In genomic region chr13:77477299-77477848, GRCh38 we compare ENCODE assay signal across 12 cellular contexts. TPM values are rescaled to one million over a fixed set of nuclear protein-coding genes. Genes with fewer than 3 reads are reported as not detected.
A peak's percentile ranks its signal among the peaks of the same experiment; 100 is the strongest.
DNase-seq lines count a peak whose midpoint lies in the region; ATAC-seq, FAIRE-seq and TF ChIP-seq lines count a peak whose summit lies in the region.
"Had no signal": no experiment of that assay in that cellular context is flagged by ENCODE, and none has a peak within 500 bp of the region (broad histone marks: within the 10 kb centered on the region; RNA-seq: fewer than 3 reads in every experiment).

No MANE protein-coding gene starts in this region.

- peak overlapping the region; percentile 92 for H3K4me2 ChIP-seq in PC-3 (ENCODE audit: low read length)

- peak overlapping the region; percentile 92; the same call in 1 of the 2 replicates for H2AFZ ChIP-seq in PC-3 (ENCODE audit: low read length)

- ATAC-seq in PC-3 = no peak
- peak; percentile 39 to 49 for ATAC-seq in stimulated activated naive B cell treated with anti-CD40 and anti-IgM and Interleukin-4, amounts not matched to agents 10 μg/mL and 1 μg/mL and 100 μg/mL, for 72 hours (replicated peaks)

- no peak for DNase-seq in activated CD4-positive, alpha-beta T cell treated with anti-CD3 and anti-CD28 coated beads, Interleukin-2, amount 10 ng/mL, durations not matched to agents 7 days and 5 days
- no peak for DNase-seq in activated CD4-positive, alpha-beta T cell treated with anti-CD3 and anti-CD28 coated beads, Interleukin-2, amount 50 U/mL, for 48 hours
- no peak for DNase-seq in PC-3
- DNase-seq in fibroblast of mammary gland (ENCODE audit: low read depth) = peak; percentile 15
- DNase-seq in stimulated activated naive B cell treated with anti-CD40 and anti-IgM and Interleukin-4, amounts not matched to agents 10 μg/mL and 1 μg/mL and 100 μg/mL, for 72 hours = no peak
- no peak for DNase-seq in nephron progenitor cell
- DNase-seq in NCI-H510A treated with DMSO at 0.1 percent for 48 hours (lab: John Stamatoyannopoulos, UW) = no peak
- no peak for DNase-seq in D721Med (ENCODE audit: insufficient read length, low spot score)
- DNase-seq: esophagus squamous epithelium, GF-D8 had no signal

- peaks cover 13% of the 10 kb centered on the region for H3K4me1 ChIP-seq in PC-3 (ENCODE audit: insufficient read depth, low read length)
- H3K4me1 ChIP-seq: uterus had no signal

- no peak overlapping the region for H3K27ac ChIP-seq in PC-3 (ENCODE audit: low read length)

- H3K79me2 ChIP-seq in PC-3 (ENCODE audit: low read length) = no peaks in the 10 kb centered on the region

- no peak for FAIRE-seq in D721Med (lab: Jason Lieb, UNC)
- FAIRE-seq: islet of Langerhans had no signal

- H3K4me3 Mint-ChIP-seq in activated CD4-positive, alpha-beta T cell treated with anti-CD3 and anti-CD28 coated beads, Interleukin-2, amount 10 ng/mL, durations not matched to agents 7 days and 5 days = peak overlapping the region; percentile 74
- H3K4me3 Mint-ChIP-seq in stimulated activated naive B cell treated with anti-CD40 and anti-IgM and Interleukin-4, amounts not matched to agents 10 μg/mL and 1 μg/mL and 100 μg/mL, for 72 hours = no peak overlapping the region
- H3K4me3 Mint-ChIP-seq in nephron progenitor cell = no peak overlapping the region

- H3K9ac ChIP-seq in PC-3 (ENCODE audit: low read length) = peak overlapping the region; percentile 45; the same call in 1 of the 2 replicates

- POLR2A ChIA-PET in activated CD4-positive, alpha-beta T cell treated with anti-CD3 and anti-CD28 coated beads, Interleukin-2, amount 10 ng/mL, durations not matched to agents 7 days and 5 days (lab: Charles Lee) = no interaction called here
- POLR2A ChIA-PET in PC-3 (lab: Charles Lee; ENCODE audit: unreplicated experiment) = no interaction called here

- peak overlapping the region; percentile 77; the same call in 1 of the 2 replicates for H3K4me3 ChIP-seq in PC-3 (ENCODE audit: low read length)
- no peak overlapping the region for H3K4me3 ChIP-seq in fibroblast of mammary gland (ENCODE audit: control insufficient read depth, low read depth, low read length)

- H3K9me3 Mint-ChIP-seq in activated CD4-positive, alpha-beta T cell treated with anti-CD3 and anti-CD28 coated beads, Interleukin-2, amount 10 ng/mL, durations not matched to agents 7 days and 5 days = peaks cover 5% of the 10 kb centered on the region
- peaks cover 0 to 2% of the 10 kb centered on the region in 2 donors for H3K9me3 Mint-ChIP-seq in stimulated activated naive B cell treated with anti-CD40 and anti-IgM and Interleukin-4, amounts not matched to agents 10 μg/mL and 1 μg/mL and 100 μg/mL, for 72 hours
- H3K9me3 Mint-ChIP-seq in nephron progenitor cell = peaks cover 18% of the 10 kb centered on the region

- H3K27ac Mint-ChIP-seq in activated CD4-positive, alpha-beta T cell treated with anti-CD3 and anti-CD28 coated beads, Interleukin-2, amount 10 ng/mL, durations not matched to agents 7 days and 5 days = no peak overlapping the region
- no peak overlapping the region for H3K27ac Mint-ChIP-seq in stimulated activated naive B cell treated with anti-CD40 and anti-IgM and Interleukin-4, amounts not matched to agents 10 μg/mL and 1 μg/mL and 100 μg/mL, for 72 hours
- H3K27ac Mint-ChIP-seq in nephron progenitor cell = no peak overlapping the region

- peaks cover 12% of the 10 kb centered on the region for H3K4me1 Mint-ChIP-seq in activated CD4-positive, alpha-beta T cell treated with anti-CD3 and anti-CD28 coated beads, Interleukin-2, amount 10 ng/mL, durations not matched to agents 7 days and 5 days
- H3K4me1 Mint-ChIP-seq in stimulated activated naive B cell treated with anti-CD40 and anti-IgM and Interleukin-4, amounts not matched to agents 10 μg/mL and 1 μg/mL and 100 μg/mL, for 72 hours = peaks cover 3 to 5% of the 10 kb centered on the region in 2 donors
- H3K4me1 Mint-ChIP-seq in nephron progenitor cell = peaks cover 34% of the 10 kb centered on the region

- intact Hi-C loops in PC-3 (cut with micrococcal nuclease) = loop anchor here (10.0 kb wide), 1 partner anchor 293 kb away; no protein-coding TSS in a partner anchor

- H3K27me3 ChIP-seq in PC-3 (ENCODE audit: low read length) = no peaks in the 10 kb centered on the region
- H3K27me3 ChIP-seq: esophagus squamous epithelium, uterus had no signal

- peaks cover 2% of the 10 kb centered on the region for H3K36me3 Mint-ChIP-seq in activated CD4-positive, alpha-beta T cell treated with anti-CD3 and anti-CD28 coated beads, Interleukin-2, amount 10 ng/mL, durations not matched to agents 7 days and 5 days (ENCODE audit: low read depth)
- no peaks in the 10 kb centered on the region for H3K36me3 Mint-ChIP-seq in stimulated activated naive B cell treated with anti-CD40 and anti-IgM and Interleukin-4, amounts not matched to agents 10 μg/mL and 1 μg/mL and 100 μg/mL, for 72 hours
- no peaks in the 10 kb centered on the region for H3K36me3 Mint-ChIP-seq in nephron progenitor cell (ENCODE audit: low read depth)

- BruUV-seq in PC-3 (replicated peaks; lab: Mats Ljungman, UMichigan) = no TSS peak

- TF ChIP-seq CTCF in PC-3 (conservative IDR thresholded peaks at IDR 0.05; ENCODE audit: low read depth, low read length) (no peak), fibroblast of mammary gland (conservative IDR thresholded peaks at IDR 0.05; ENCODE audit: control insufficient read depth, insufficient read depth, low read depth, low read length) (no peak), nephron progenitor cell (IDR thresholded peaks at IDR 0.05) (no peak), D721Med (IDR thresholded peaks at IDR 0.05; ENCODE audit: insufficient read depth, missing control alignments) (no peak)

- no peaks in the 10 kb centered on the region for H3K36me3 ChIP-seq in PC-3 (ENCODE audit: low read depth, low read length)
- H3K36me3 ChIP-seq: esophagus squamous epithelium, uterus had no signal

- H4K20me1 ChIP-seq in PC-3 (ENCODE audit: low read length) = no peaks in the 10 kb centered on the region

- H3K27me3 Mint-ChIP-seq in activated CD4-positive, alpha-beta T cell treated with anti-CD3 and anti-CD28 coated beads, Interleukin-2, amount 10 ng/mL, durations not matched to agents 7 days and 5 days = peaks cover 2% of the 10 kb centered on the region
- H3K27me3 Mint-ChIP-seq in stimulated activated naive B cell treated with anti-CD40 and anti-IgM and Interleukin-4, amounts not matched to agents 10 μg/mL and 1 μg/mL and 100 μg/mL, for 72 hours = no peaks in the 10 kb centered on the region
- peaks cover 2% of the 10 kb centered on the region for H3K27me3 Mint-ChIP-seq in nephron progenitor cell (ENCODE audit: low read depth, poor library complexity)

- CTCF ChIA-PET in activated CD4-positive, alpha-beta T cell treated with anti-CD3 and anti-CD28 coated beads, Interleukin-2, amount 10 ng/mL, durations not matched to agents 7 days and 5 days (lab: Charles Lee) = interaction anchor here (0.7 to 1.5 kb wide), 8 partner anchors 10 to 1990 kb away, joined by 3 to 9 read pairs (median 3); partner anchors contain the start of gene MYCBP2
- CTCF ChIA-PET in PC-3 (lab: Charles Lee) = interaction anchor here (0.7 to 1.6 kb wide), 3 partner anchors 54 to 152 kb away, joined by 3 to 6 read pairs (median 5); no protein-coding TSS in a partner anchor

- no peaks in the 10 kb centered on the region for H3K9me2 ChIP-seq in PC-3 (replicated peaks; ENCODE audit: low read length)

- H3F3A ChIP-seq in PC-3 (ENCODE audit: low read length, unreplicated experiment) = no peaks in the 10 kb centered on the region

- no peaks in the 10 kb centered on the region for H3K9me3 ChIP-seq in PC-3 (ENCODE audit: low read length)
- H3K9me3 ChIP-seq: esophagus squamous epithelium, uterus had no signal

RNA-seq across cellular contexts. Expression of gene SCEL, which starts 58.1 kb away (rescaled TPM):
- total RNA-seq in activated CD4-positive, alpha-beta T cell treated with anti-CD3 and anti-CD28 coated beads, Interleukin-2, amount 10 ng/mL, durations not matched to agents 7 days and 5 days = not detected
- 3.0 and 3.5 TPM in 2 replicates for total RNA-seq in PC-3 (2014; rRNA removed)
